Comparison of ENCODE assay signal across 32 cellular contexts in genomic region chr17:78886954-78887353, GRCh38. TPM values are rescaled to one million over a fixed set of nuclear protein-coding genes. Genes with fewer than 3 reads are reported as not detected.
DNase-seq lines count a peak whose midpoint lies in the region; ATAC-seq, FAIRE-seq and TF ChIP-seq lines count a peak whose summit lies in the region.
"Had no signal": no experiment of that assay in that cellular context is flagged by ENCODE, and none has a peak within 500 bp of the region (broad histone marks: within the 10 kb centered on the region; RNA-seq: fewer than 3 reads in every experiment).

No MANE protein-coding gene starts in this region.

- H3K4me1 ChIP-seq in CD4-positive, CD25-positive, alpha-beta regulatory T cell (ENCODE audit: control insufficient read depth, insufficient read depth, low read length, poor library complexity, severe bottlenecking) = peaks cover 27% of the 10 kb centered on the region
- H3K4me1 ChIP-seq in pancreas (peaks cover 4 to 13% (median 8%) of the 10 kb centered on the region in 3 donors), kidney (ENCODE audit: control insufficient read depth in 1 of 2, insufficient read depth in 1 of 2, low read depth in 1 of 2, low read length in 2 of 2) (peaks cover 4 to 24% of the 10 kb centered on the region in 2 donors)

- no peaks in the 10 kb centered on the region for H3K27me3 ChIP-seq in CD4-positive, CD25-positive, alpha-beta regulatory T cell (ENCODE audit: control insufficient read depth, insufficient read depth, low read length)
- H3K27me3 ChIP-seq in layer of hippocampus (ENCODE audit: control insufficient read depth, insufficient read depth, low read length) (no peaks in the 10 kb centered on the region), pancreas (no peaks in the 10 kb centered on the region)
- H3K27me3 ChIP-seq: breast epithelium, sigmoid colon, SJCRH30 had no signal

- H3K36me3 Mint-ChIP-seq in CD4-positive, CD25-positive, alpha-beta regulatory T cell = no peaks in the 10 kb centered on the region
- H3K36me3 Mint-ChIP-seq: activated naive CD4-positive, alpha-beta T cell treated with anti-CD3 and anti-CD28 coated beads, Interleukin-2, amount 50 U/mL, for 72 hours had no signal

- peaks cover 0 to 1% (median 0%) of the 10 kb centered on the region in 7 donors for H3K9me3 Mint-ChIP-seq in CD4-positive, CD25-positive, alpha-beta regulatory T cell
- H3K9me3 Mint-ChIP-seq: activated naive CD4-positive, alpha-beta T cell treated with anti-CD3 and anti-CD28 coated beads, Interleukin-2, amount 50 U/mL, for 72 hours; GM23338 had no signal

- peak overlapping the region in 2 of 3 donors; percentile 48 to 72 for H3K27ac Mint-ChIP-seq in CD4-positive, CD25-positive, alpha-beta regulatory T cell
- H3K27ac Mint-ChIP-seq: activated naive CD4-positive, alpha-beta T cell treated with anti-CD3 and anti-CD28 coated beads, Interleukin-2, amount 50 U/mL, for 72 hours; GM23338 had no signal

- H3K4me1 Mint-ChIP-seq in CD4-positive, CD25-positive, alpha-beta regulatory T cell = peaks cover 6 to 48% (median 16%) of the 10 kb centered on the region in 4 donors

- H3K27ac ChIP-seq in CD4-positive, CD25-positive, alpha-beta regulatory T cell (ENCODE audit: insufficient read depth, low read length, poor library complexity, severe bottlenecking) = no peak overlapping the region
- H3K27ac ChIP-seq in RWPE1 (peak overlapping the region; percentile 100), layer of hippocampus (ENCODE audit: low read depth, low read length) (peak overlapping the region; percentile 99), temporal lobe (ENCODE audit: low read depth, low read length) (peak overlapping the region; percentile 100), pancreas (no peak overlapping the region), kidney (ENCODE audit: low read depth in 2 of 2, low read length in 2 of 2) (no peak overlapping the region)
- H3K27ac ChIP-seq: HL-60, KMS-11, prostate gland, SJCRH30 had no signal

- TF ChIP-seq CTCF in RWPE1 (conservative IDR thresholded peaks at IDR 0.05; ENCODE audit: low read depth) (no peak), pancreas (IDR thresholded peaks at IDR 0.05) (no peak), kidney (IDR thresholded peaks at IDR 0.05; ENCODE audit: borderline replicate concordance, extremely low read depth, insufficient read depth) (no peak)

- H3K27me3 Mint-ChIP-seq in CD4-positive, CD25-positive, alpha-beta regulatory T cell = peaks cover 4% of the 10 kb centered on the region

- no peak for ATAC-seq in CD4-positive, CD25-positive, alpha-beta regulatory T cell (ENCODE audit: low read depth in 2 of 2)
- ATAC-seq in GM18505 (IDR thresholded peaks at IDR 0.05; ENCODE audit: unreplicated experiment) = no peak
- no peak for ATAC-seq in pancreas
- ATAC-seq: activated naive CD4-positive, alpha-beta T cell treated with anti-CD3 and anti-CD28 coated beads, Interleukin-2, amount 50 U/mL, for 72 hours; GM23338; left colon had no signal

- no peaks in the 10 kb centered on the region for H3K36me3 ChIP-seq in CD4-positive, CD25-positive, alpha-beta regulatory T cell (ENCODE audit: control insufficient read depth, insufficient read depth, low read length)
- no peaks in the 10 kb centered on the region for H3K36me3 ChIP-seq in pancreas
- no peaks in the 10 kb centered on the region for H3K36me3 ChIP-seq in kidney (ENCODE audit: control insufficient read depth in 1 of 2, insufficient read depth in 2 of 2, low read length in 2 of 2)
- H3K36me3 ChIP-seq: breast epithelium, prostate gland, SJCRH30 had no signal

- 94 to 95% methylated on average over 12 of the region's 12 CpGs for WGBS in pancreas, 2 donors

- FAIRE-seq in pancreas (lab: Jason Lieb, UNC) (no peak), kidney (lab: Jason Lieb, UNC) (no peak)
- FAIRE-seq: colon, D721Med had no signal

- no peak overlapping the region for H3K4me3 ChIP-seq in CD4-positive, CD25-positive, alpha-beta regulatory T cell (ENCODE audit: low read depth, low read length)
- H3K4me3 ChIP-seq in pancreas = no peak overlapping the region
- H3K4me3 ChIP-seq in kidney (ENCODE audit: low read length in 2 of 2) = no peak overlapping the region
- H3K4me3 ChIP-seq: breast epithelium, GM23338, prostate gland, sigmoid colon, SJCRH30 had no signal

- H3K9me3 ChIP-seq in CD4-positive, CD25-positive, alpha-beta regulatory T cell (ENCODE audit: control insufficient read depth in 2 of 2, low read length in 2 of 2) = no peaks in the 10 kb centered on the region
- H3K9me3 ChIP-seq in pancreas = no peaks in the 10 kb centered on the region
- no peaks in the 10 kb centered on the region for H3K9me3 ChIP-seq in kidney (ENCODE audit: control insufficient read depth in 1 of 2, low read length in 2 of 2)
- H3K9me3 ChIP-seq: breast epithelium, prostate gland, sigmoid colon, SJCRH30 had no signal

- POLR2A ChIA-PET in RWPE1 (lab: Yijun Ruan, JAX; ENCODE audit: low non-redundant PET) = interaction anchor here (0.6 kb wide), 1 partner anchor 45 kb away, joined by 3 read pairs; no protein-coding TSS in a partner anchor

- no peak for TF ChIP-seq POLR2A in GM18505 (IDR thresholded peaks at IDR 0.05; ENCODE audit: borderline replicate concordance, extremely low read depth, insufficient read depth, insufficient read length)

- H3K4me3 Mint-ChIP-seq in CD4-positive, CD25-positive, alpha-beta regulatory T cell = peak overlapping the region in 1 of 4 donors; percentile 54
- H3K4me3 Mint-ChIP-seq: GM23338 had no signal

- CTCF ChIA-PET in RWPE1 (lab: Yijun Ruan, JAX) = no interaction called here

- H3K9ac ChIP-seq in kidney (ENCODE audit: low read length in 2 of 2) = no peak overlapping the region
- H3K9ac ChIP-seq: KMS-11 had no signal

- intact Hi-C loops in pancreas (cut with DNase I) (no loop called here), kidney (cut with DNase I) (no loop called here)

- no peak for DNase-seq in CD4-positive, CD25-positive, alpha-beta regulatory T cell
- DNase-seq in RWPE1 (ENCODE audit: low spot score) (no peak), pancreas (no peak), kidney (no peak)
- DNase-seq: activated CD4-positive, alpha-beta T cell treated with anti-CD3 and anti-CD28 coated beads for 4 hours; activated effector memory CD4-positive, alpha-beta T cell treated with Interleukin-2 at 50 U/mL for 16 hours; amygdala; DND-41; effector CD8-positive, alpha-beta T cell; GF-D8; hypothalamus; left colon; NCI-H1930; NCI-H2171 treated with DMSO at 0.1 percent for 48 hours; NCI-H510A; sigmoid colon; SJCRH30; stimulated activated CD4-positive, alpha-beta T cell treated with anti-CD3 and anti-CD28 coated beads, Interleukin-4, amount 100 ng/mL, for 24 hours; SW 1271 had no signal

RNA-seq across cellular contexts. Expression of gene CEP295NL, which starts 16.0 kb away (rescaled TPM):
- 1.6 TPM for total RNA-seq in CD4-positive, CD25-positive, alpha-beta regulatory T cell
- polyA plus RNA-seq in CD4-positive, CD25-positive, alpha-beta regulatory T cell = under 1 TPM in 2 of 4 donors, not detected in 2; 0.25 to 0.78 TPM
- total RNA-seq in temporal lobe = 1.7 TPM
- total RNA-seq in pancreas = 1 to 10 TPM in 5 of 6 donors, under 1 TPM in 1; 0.87 to 5.1 (median 2.7) TPM
- 1 to 10 TPM in 1 of 2 donors, under 1 TPM in 1; 0.21 to 4.1 TPM for polyA plus RNA-seq in pancreas
- 3.6 TPM for total RNA-seq in kidney
- polyA plus RNA-seq in kidney (ENCODE audit: insufficient read depth, low read depth, low replicate concordance) = not detected
- total RNA-seq: activated CD8-positive, alpha-beta memory T cell treated with anti-CD3 and anti-CD28 coated beads for 36 hours had no signal
- polyA plus RNA-seq: GM23338, neural cell had no signal

RNA-seq across cellular contexts. Expression of gene TIMP2, which starts 38.2 kb away (rescaled TPM):
- total RNA-seq in CD4-positive, CD25-positive, alpha-beta regulatory T cell = 6.5 TPM
- under 1 TPM in 3 of 4 donors, not detected in 1; 0.29 to 0.46 (median 0.35) TPM for polyA plus RNA-seq in CD4-positive, CD25-positive, alpha-beta regulatory T cell
- total RNA-seq in temporal lobe (70.6 TPM), pancreas (100 to 1,000 TPM in 1 of 6 donors, 10 to 100 TPM in 5; 39.9 to 128 (median 57.6) TPM), kidney (172 TPM)
- polyA plus RNA-seq in pancreas (10 to 100 TPM; 22.2 to 42.7 TPM), kidney (ENCODE audit: insufficient read depth, low read depth, low replicate concordance) (72.1 TPM)

RNA-seq across cellular contexts. Expression of gene USP36, which starts 46.3 kb away (rescaled TPM):
- 407 TPM for total RNA-seq in CD4-positive, CD25-positive, alpha-beta regulatory T cell
- 10 to 100 TPM; 19.6 to 22.2 (median 21.2) TPM for polyA plus RNA-seq in CD4-positive, CD25-positive, alpha-beta regulatory T cell
- 17.9 TPM for total RNA-seq in temporal lobe
- total RNA-seq in pancreas = 10 to 100 TPM; 31.2 to 58.3 (median 35.8) TPM
- 10 to 100 TPM; 33.1 to 41.8 TPM for polyA plus RNA-seq in pancreas
- total RNA-seq in kidney = 66.2 TPM
- 17.0 TPM for polyA plus RNA-seq in kidney (ENCODE audit: insufficient read depth, low read depth, low replicate concordance)

Comparison
In these comparisons a context has a peak if more than half of its experiments do, and no peak if none do; other contexts are left out.
1. H3K27ac ChIP-seq: peak in RWPE1 (single experiment), layer of hippocampus (single experiment) and temporal lobe (single experiment); none in CD4-positive, CD25-positive, alpha-beta regulatory T cell (single experiment), pancreas (0 of 4) and kidney (0 of 2).